8 cellular contexts compared by ENCODE assay signal in genomic region chr11:61972112-61972795, GRCh38. TPM values are rescaled to one million over a fixed set of nuclear protein-coding genes. Genes with fewer than 3 reads are reported as not detected.
A peak's percentile ranks its signal among the peaks of the same experiment; 100 is the strongest.
DNase-seq lines count a peak whose midpoint lies in the region; ATAC-seq and TF ChIP-seq lines count a peak whose summit lies in the region.

No MANE protein-coding gene starts in this region.

- peak overlapping the region; percentile 100 for H3K27ac ChIP-seq in ACC112 (ENCODE audit: low read depth, low read length)

- H3K4me3 Mint-ChIP-seq in dendritic cell treated with granulocyte-macrophage colony-stimulating factor and Interleukin-4, amounts not matched to agents 40 ng/mL and 50 ng/mL, for 4 days = peak overlapping the region; percentile 56
- H3K4me3 Mint-ChIP-seq in neural crest cell = peak overlapping the region; percentile 58

- H3K9me3 Mint-ChIP-seq in dendritic cell treated with granulocyte-macrophage colony-stimulating factor and Interleukin-4, amounts not matched to agents 40 ng/mL and 50 ng/mL, for 4 days = no peaks in the 10 kb centered on the region
- no peaks in the 10 kb centered on the region for H3K9me3 Mint-ChIP-seq in neural crest cell

- no peaks in the 10 kb centered on the region for H3K9me3 ChIP-seq in NT2/D1 (ENCODE audit: insufficient read depth, low read length)

- peaks cover 85% of the 10 kb centered on the region for H3K4me1 Mint-ChIP-seq in dendritic cell treated with granulocyte-macrophage colony-stimulating factor and Interleukin-4, amounts not matched to agents 40 ng/mL and 50 ng/mL, for 4 days (ENCODE audit: low read depth)
- peaks cover 46% of the 10 kb centered on the region for H3K4me1 Mint-ChIP-seq in neural crest cell

- H3K9ac ChIP-seq in NT2/D1 (ENCODE audit: insufficient read length, low read depth) = peak overlapping the region; percentile 34

- H3K36me3 Mint-ChIP-seq in dendritic cell treated with granulocyte-macrophage colony-stimulating factor and Interleukin-4, amounts not matched to agents 40 ng/mL and 50 ng/mL, for 4 days (ENCODE audit: low read depth) = peaks cover 16% of the 10 kb centered on the region
- H3K36me3 Mint-ChIP-seq in neural crest cell (ENCODE audit: low read depth) = no peaks in the 10 kb centered on the region

- H2AFZ ChIP-seq in ACC112 (ENCODE audit: low read length, unreplicated experiment) = no peak overlapping the region

- H3K4me3 ChIP-seq in ACC112 (ENCODE audit: low read depth, low read length) = peak overlapping the region; percentile 63
- H3K4me3 ChIP-seq in NT2/D1 (ENCODE audit: insufficient read length, low read depth) = no peak overlapping the region

- no peaks in the 10 kb centered on the region for H3K27me3 ChIP-seq in ACC112 (ENCODE audit: insufficient read depth, low read length)
- H3K27me3 ChIP-seq in NT2/D1 (ENCODE audit: insufficient read depth, insufficient read length) = peaks cover 4% of the 10 kb centered on the region

- DNase-seq in NT2/D1 (ENCODE audit: low read depth, low spot score) (no peak), neural crest cell (ENCODE audit: low read depth, low spot score) (no peak), AG08395 (ENCODE audit: low spot score) (no peak)

- peaks cover 14% of the 10 kb centered on the region for H3K79me2 ChIP-seq in ACC112 (ENCODE audit: control insufficient read depth, insufficient read depth, low read length, unreplicated experiment)

- H3K27me3 Mint-ChIP-seq in dendritic cell treated with granulocyte-macrophage colony-stimulating factor and Interleukin-4, amounts not matched to agents 40 ng/mL and 50 ng/mL, for 4 days = peaks cover 3% of the 10 kb centered on the region
- H3K27me3 Mint-ChIP-seq in neural crest cell (ENCODE audit: low read depth) = no peaks in the 10 kb centered on the region

- no peak for TF ChIP-seq CTCF in neural crest cell (conservative IDR thresholded peaks at IDR 0.05)

- intact Hi-C loops in dendritic cell treated with granulocyte-macrophage colony-stimulating factor and Interleukin-4, amounts not matched to agents 40 ng/mL and 50 ng/mL, for 4 days (cut with micrococcal nuclease) = loop anchor here (5.0 kb wide), 1 partner anchor 110 kb away; no protein-coding TSS in a partner anchor

- peaks cover 52% of the 10 kb centered on the region for H3K4me1 ChIP-seq in ACC112 (ENCODE audit: control insufficient read depth, insufficient read depth, low read length, unreplicated experiment)
- H3K4me1 ChIP-seq in NT2/D1 (ENCODE audit: insufficient read depth, insufficient read length) = peaks cover 25% of the 10 kb centered on the region

- H3K36me3 ChIP-seq in ACC112 (ENCODE audit: insufficient read depth, low read length) (no peaks in the 10 kb centered on the region), NT2/D1 (ENCODE audit: insufficient read depth, insufficient read length, low read length) (no peaks in the 10 kb centered on the region)

- peak overlapping the region; percentile 99 for H3K27ac Mint-ChIP-seq in dendritic cell treated with granulocyte-macrophage colony-stimulating factor and Interleukin-4, amounts not matched to agents 40 ng/mL and 50 ng/mL, for 4 days
- H3K27ac Mint-ChIP-seq in neural crest cell (ENCODE audit: unreplicated experiment) = peak overlapping the region; percentile 65

- ATAC-seq in HG03520 (IDR thresholded peaks at IDR 0.05; ENCODE audit: unreplicated experiment) (no peak), GM18858 (IDR thresholded peaks at IDR 0.05; ENCODE audit: unreplicated experiment) (no peak), HG03108 (IDR thresholded peaks at IDR 0.05; ENCODE audit: unreplicated experiment) (no peak)

RNA-seq across cellular contexts. Expression of gene FTH1, which starts 4.8 kb away (rescaled TPM):
- total RNA-seq in neural crest cell = 1,207 and 1,209 TPM in 2 replicates

RNA-seq across cellular contexts. Expression of gene BEST1, which starts 22.1 kb away (rescaled TPM):
- total RNA-seq in neural crest cell = 0.52 and 0.96 TPM in 2 replicates

RNA-seq across cellular contexts. Expression of gene RAB3IL1, which starts 54.9 kb away (rescaled TPM):
- 1.0 and 3.4 TPM in 2 replicates for total RNA-seq in neural crest cell
